In the genomic region with DNA sequence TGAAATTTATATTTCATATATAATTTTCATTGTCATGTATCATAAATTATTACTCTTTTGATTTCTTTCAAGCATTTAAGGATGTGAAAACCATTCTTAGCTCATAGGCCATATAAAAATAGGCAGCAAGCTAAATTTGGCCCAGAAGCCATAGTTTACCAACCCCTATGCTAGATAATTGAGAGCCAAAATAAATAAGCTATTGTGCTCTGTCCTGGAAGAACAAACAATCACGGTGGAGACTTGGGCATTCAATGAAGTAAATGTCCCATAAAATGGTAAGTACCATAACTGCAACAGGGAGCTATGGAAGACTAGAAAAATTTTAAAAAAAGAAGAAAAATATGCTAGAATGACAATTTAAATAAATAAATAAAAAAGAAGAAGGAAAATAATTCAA, we compare ENCODE assay signal across 22 cellular contexts.
DNase-seq lines count a peak whose midpoint lies in the region; ATAC-seq and TF ChIP-seq lines count a peak whose summit lies in the region.
"Had no signal": no experiment of that assay in that cellular context is flagged by ENCODE, and none has a peak within 500 bp of the region (broad histone marks: within the 10 kb centered on the region; RNA-seq: fewer than 3 reads in every experiment).

No MANE protein-coding gene starts in this region.

- DNase-seq in DMS53 treated with DMSO at 0.1 percent for 48 hours (lab: John Stamatoyannopoulos, UW; ENCODE audit: unreplicated experiment) (peak; percentile 28), NCI-H1105 treated with DMSO at 0.1 percent for 48 hours (lab: John Stamatoyannopoulos, UW) (peak; percentile 64), NCI-H345 treated with DMSO at 0.1 percent for 48 hours (lab: John Stamatoyannopoulos, UW; ENCODE audit: unreplicated experiment) (peak; percentile 89), fibroblast of pulmonary artery (ENCODE audit: low read depth) (peak; percentile 23), upper lobe of right lung (no peak)
- DNase-seq in activated naive CD8-positive, alpha-beta T cell treated with anti-CD3 and anti-CD28 coated beads, Interleukin-2, amount 50 U/mL, for 24 hours = no peak
- no peak for DNase-seq in activated T-cell treated with anti-CD3 and anti-CD28 coated beads, Interleukin-2, amount 50 U/mL, for 48 hours
- DNase-seq: activated CD4-positive, alpha-beta T cell treated with anti-CD3 and anti-CD28 coated beads for 4 hours; activated T-cell treated with anti-CD3 and anti-CD28 coated beads, Interleukin-2, amount 50 U/mL, for 24 hours; erythroblast; foreskin fibroblast; heart right ventricle; HFFc6; left cardiac atrium; mesenchymal stem cell; NCI-H2227 treated with DMSO at 0.1 percent for 48 hours; RPMI8226; SK-N-SH; T-helper 2 cell had no signal

- no peaks in the 10 kb centered on the region for H3K4me1 ChIP-seq in upper lobe of right lung
- H3K4me1 ChIP-seq: heart right ventricle had no signal

- no peaks in the 10 kb centered on the region for H3K27me3 ChIP-seq in upper lobe of right lung
- H3K27me3 ChIP-seq: heart right ventricle had no signal

- no peak overlapping the region for H3K27ac ChIP-seq in upper lobe of right lung
- H3K27ac ChIP-seq: heart right ventricle, neutrophil had no signal

- H3K4me3 ChIP-seq in fibroblast of pulmonary artery (replicated peaks; ENCODE audit: low read depth, low read length) = no peak overlapping the region
- H3K4me3 ChIP-seq in upper lobe of right lung = no peak overlapping the region
- H3K4me3 ChIP-seq: heart right ventricle had no signal

- H3K9me3 Mint-ChIP-seq in activated naive CD8-positive, alpha-beta T cell treated with anti-CD3 and anti-CD28 coated beads, Interleukin-2, amount 50 U/mL, for 24 hours = peaks cover 6% of the 10 kb centered on the region
- H3K9me3 Mint-ChIP-seq: activated T-cell treated with anti-CD3 and anti-CD28 coated beads, Interleukin-2, amount 50 U/mL, for 24 hours; HFFc6 had no signal

- no peak for TF ChIP-seq CTCF in fibroblast of pulmonary artery (IDR thresholded peaks at IDR 0.05; ENCODE audit: low read length, missing control alignments)
- no peak for TF ChIP-seq CTCF in upper lobe of right lung (IDR thresholded peaks at IDR 0.05)

- no peak overlapping the region for H3K27ac Mint-ChIP-seq in activated naive CD8-positive, alpha-beta T cell treated with anti-CD3 and anti-CD28 coated beads, Interleukin-2, amount 50 U/mL, for 24 hours
- H3K27ac Mint-ChIP-seq: activated T-cell treated with anti-CD3 and anti-CD28 coated beads, Interleukin-2, amount 50 U/mL, for 24 hours; brain; HFFc6 had no signal

- no peaks in the 10 kb centered on the region for H3K4me1 Mint-ChIP-seq in activated naive CD8-positive, alpha-beta T cell treated with anti-CD3 and anti-CD28 coated beads, Interleukin-2, amount 50 U/mL, for 24 hours
- H3K4me1 Mint-ChIP-seq: brain had no signal

- H3K36me3 Mint-ChIP-seq in activated naive CD8-positive, alpha-beta T cell treated with anti-CD3 and anti-CD28 coated beads, Interleukin-2, amount 50 U/mL, for 24 hours (ENCODE audit: low read depth) = no peaks in the 10 kb centered on the region
- H3K36me3 Mint-ChIP-seq: brain had no signal

- ATAC-seq in HG02870 (IDR thresholded peaks at IDR 0.05; ENCODE audit: unreplicated experiment) (no peak), upper lobe of right lung (no peak)
- ATAC-seq in activated naive CD8-positive, alpha-beta T cell treated with anti-CD3 and anti-CD28 coated beads, Interleukin-2, amount 50 U/mL, for 24 hours = no peak
- ATAC-seq: left cardiac atrium had no signal

- H3K36me3 ChIP-seq in upper lobe of right lung = no peaks in the 10 kb centered on the region
- H3K36me3 ChIP-seq: heart right ventricle, neutrophil had no signal

- no peaks in the 10 kb centered on the region for H3K27me3 Mint-ChIP-seq in activated naive CD8-positive, alpha-beta T cell treated with anti-CD3 and anti-CD28 coated beads, Interleukin-2, amount 50 U/mL, for 24 hours

- H3K4me3 Mint-ChIP-seq in activated naive CD8-positive, alpha-beta T cell treated with anti-CD3 and anti-CD28 coated beads, Interleukin-2, amount 50 U/mL, for 24 hours = no peak overlapping the region
- H3K4me3 Mint-ChIP-seq: activated T-cell treated with anti-CD3 and anti-CD28 coated beads, Interleukin-2, amount 50 U/mL, for 24 hours; brain; HFFc6 had no signal

- intact Hi-C loops in upper lobe of right lung (cut with DNase I) = no loop called here

- no peaks in the 10 kb centered on the region for H3K9me3 ChIP-seq in upper lobe of right lung
- H3K9me3 ChIP-seq: neutrophil, SK-N-SH had no signal

Comparison
In these comparisons a context has a peak if more than half of its experiments do, and no peak if none do; other contexts are left out.
1. DNase-seq: peak in DMS53 treated with DMSO at 0.1 percent for 48 hours (single experiment), NCI-H1105 treated with DMSO at 0.1 percent for 48 hours (single experiment), NCI-H345 treated with DMSO at 0.1 percent for 48 hours (single experiment) and fibroblast of pulmonary artery (single experiment); none in upper lobe of right lung (single experiment), activated naive CD8-positive, alpha-beta T cell treated with anti-CD3 and anti-CD28 coated beads, Interleukin-2, amount 50 U/mL, for 24 hours (single experiment) and activated T-cell treated with anti-CD3 and anti-CD28 coated beads, Interleukin-2, amount 50 U/mL, for 48 hours (0 of 2).